ENCODE assay signal across 1 cellular context in genomic region chr6:36118550-36119107, GRCh38.
TF ChIP-seq lines count a peak whose summit lies in the region.

No MANE protein-coding gene starts in this region.

TF ChIP-seq in K562, 482 proteins besides CTCF, POLR2A, EP300 and RAD21 (continued from another document and continues in another):
- TF ChIP-seq MLX (CRISPR knock-in tag; conservative IDR thresholded peaks at IDR 0.05) (no peak), CHCHD3 (CRISPR knock-in tag; IDR thresholded peaks at IDR 0.05) (no peak), SMARCC2 (IDR thresholded peaks at IDR 0.05; ENCODE audit: low read depth) (peak; percentile 82), ZNF444 (CRISPR knock-in tag; IDR thresholded peaks at IDR 0.05) (no peak), ZNF398 (CRISPR knock-in tag; IDR thresholded peaks at IDR 0.05) (no peak), KLF13 (tag; IDR thresholded peaks at IDR 0.05; ENCODE audit: borderline replicate concordance, low read depth) (no peak), RBM25 (IDR thresholded peaks at IDR 0.05; ENCODE audit: low read depth, low read length, severe bottlenecking) (no peak), SRSF1 (IDR thresholded peaks at IDR 0.05; ENCODE audit: low read depth, low read length) (no peak), ATF1 (CRISPR knock-in tag; IDR thresholded peaks at IDR 0.05) (no peak), ATF1 (tag; IDR thresholded peaks at IDR 0.05) (peak; percentile 95), KDM1A (IDR thresholded peaks at IDR 0.05) (peak in 1 of 2 experiments; percentile 26; a peak in 1 of 4 replicates), ZNF253 (CRISPR knock-in tag; conservative IDR thresholded peaks at IDR 0.05) (no peak), SAP30 (IDR thresholded peaks at IDR 0.05; ENCODE audit: borderline replicate concordance, insufficient read depth, low read depth, low read length, poor library complexity, severe bottlenecking) (no peak), STAT5B (CRISPR knock-in tag; IDR thresholded peaks at IDR 0.05) (no peak), ZNF668 (CRISPR knock-in tag; IDR thresholded peaks at IDR 0.05) (no peak), SMAD4 (CRISPR knock-in tag; conservative IDR thresholded peaks at IDR 0.05) (peak; percentile 73; the same call in 1 of the 2 replicates), STAG1 (CRISPR knock-in tag; IDR thresholded peaks at IDR 0.05; ENCODE audit: borderline replicate concordance) (no peak), POLR2AphosphoS5 (IDR thresholded peaks at IDR 0.05; ENCODE audit: control insufficient read depth, insufficient read depth, low read depth, low read length) (peak; percentile 83), EHMT2 (IDR thresholded peaks at IDR 0.05) (peak; percentile 96), POLR2AphosphoS2 (IDR thresholded peaks at IDR 0.05; ENCODE audit: low read length) (no peak), ZMIZ1 (IDR thresholded peaks at IDR 0.05; ENCODE audit: low read depth in 2 of 2, low read length in 2 of 2) (peak in 1 of 2 experiments; percentile 85; a peak in 2 of 4 replicates), ZNF583 (CRISPR knock-in tag; IDR thresholded peaks at IDR 0.05) (no peak), HDAC6 (IDR thresholded peaks at IDR 0.05; ENCODE audit: low read depth, low read length) (no peak), ZBTB8A (IDR thresholded peaks at IDR 0.05; ENCODE audit: partially characterized antibody) (no peak), ZNF707 (CRISPR knock-in tag; conservative IDR thresholded peaks at IDR 0.05) (no peak), E2F8 (IDR thresholded peaks at IDR 0.05; ENCODE audit: low read depth, partially characterized antibody) (no peak), FOXJ2 (tag; IDR thresholded peaks at IDR 0.05) (no peak; the same call in 1 of the 2 replicates), RBM22 (IDR thresholded peaks at IDR 0.05; ENCODE audit: low read depth, low read length, poor library complexity, severe bottlenecking) (no peak), CTCFL (IDR thresholded peaks at IDR 0.05; ENCODE audit: borderline replicate concordance, insufficient read depth, low read depth, low read length, poor library complexity, severe bottlenecking) (no peak), ZNF592 (IDR thresholded peaks at IDR 0.05) (peak; percentile 86), ATF2 (CRISPR knock-in tag; IDR thresholded peaks at IDR 0.05) (no peak; the same call in 1 of the 2 replicates), VEZF1 (CRISPR knock-in tag; IDR thresholded peaks at IDR 0.05) (peak; percentile 97), BACH1 (tag; IDR thresholded peaks at IDR 0.05) (peak; percentile 96), SMAD3 (CRISPR knock-in tag; conservative IDR thresholded peaks at IDR 0.05) (no peak), TCF7 (IDR thresholded peaks at IDR 0.05; ENCODE audit: borderline replicate concordance) (no peak), SMARCB1 (IDR thresholded peaks at IDR 0.05; ENCODE audit: insufficient read length, low read depth) (peak; percentile 26), NR1H2 (CRISPR knock-in tag; IDR thresholded peaks at IDR 0.05) (no peak), CHD4 (IDR thresholded peaks at IDR 0.05; ENCODE audit: insufficient read depth, insufficient replicate concordance, low read depth, low read length, poor library complexity, severe bottlenecking) (peak; percentile 67)
